1 cellular context compared by ENCODE assay signal in the genomic region with DNA sequence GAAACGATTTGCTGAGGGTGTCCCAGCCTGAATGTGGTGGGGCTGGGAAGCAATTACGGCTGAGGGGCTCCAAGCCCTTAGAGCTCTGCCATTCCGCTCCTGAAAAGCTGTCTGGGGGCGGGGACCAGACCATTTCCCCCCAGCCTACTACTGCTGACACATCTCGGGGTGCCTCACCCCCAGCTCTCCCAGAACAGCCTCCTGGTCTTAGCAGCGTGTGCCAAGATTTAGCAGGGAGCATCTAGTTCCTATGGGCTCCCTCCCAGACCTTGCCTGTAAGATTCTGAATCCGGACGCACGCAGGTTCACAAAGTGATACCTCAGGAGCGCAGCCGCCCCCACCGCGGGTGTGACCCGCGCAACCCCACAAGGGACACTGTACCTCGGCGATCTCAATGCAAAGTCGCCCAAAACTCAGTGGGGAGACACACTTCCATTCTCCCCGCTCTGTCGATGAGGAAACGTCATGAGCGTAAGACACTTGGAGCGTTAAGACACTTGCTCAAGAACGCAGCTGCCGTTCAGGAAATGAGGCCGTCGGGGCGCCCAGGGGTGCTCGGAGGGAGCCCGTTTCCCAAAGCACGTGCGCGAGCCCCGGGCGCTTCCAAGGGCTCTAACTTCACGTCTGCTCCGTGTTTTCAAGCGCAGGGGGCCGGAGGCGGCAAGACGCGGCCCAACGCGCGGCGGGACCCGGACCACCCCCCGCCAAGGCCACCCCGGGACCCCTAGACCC.
TF ChIP-seq lines count a peak whose summit lies in the region.

No MANE protein-coding gene starts in this region.

TF ChIP-seq in K562, 482 proteins besides CTCF, POLR2A, EP300 and RAD21:
- 0 out of 2 replicates have a peak, but pooled peaks have one; percentile 20 for TF ChIP-seq SMARCE1 (IDR thresholded peaks at IDR 0.05)
- TF ChIP-seq ZNF232 (CRISPR knock-in tag; IDR thresholded peaks at IDR 0.05), result 0 out of 2 replicates have a peak, but pooled peaks have one; percentile 17
- TF ChIP-seq FIP1L1 (IDR thresholded peaks at IDR 0.05; ENCODE audit: low read depth, low read length, poor library complexity, severe bottlenecking), result peak; percentile 19
- TF ChIP-seq HNRNPLL (IDR thresholded peaks at IDR 0.05; ENCODE audit: low read depth, low read length, poor library complexity, severe bottlenecking), result peak; percentile 81
- peak; percentile 85; the same call in 1 of the 2 replicates for TF ChIP-seq NCOA6 (IDR thresholded peaks at IDR 0.05)
- TF ChIP-seq MYC (IDR thresholded peaks at IDR 0.05; ENCODE audit: low read depth, low read length), result peak; percentile 51
- TF ChIP-seq MYC (CRISPR knock-in tag; IDR thresholded peaks at IDR 0.05; ENCODE audit: borderline replicate concordance, low read depth), result peak; percentile 60; the same call in 1 of the 2 replicates
- TF ChIP-seq, protein P1, sequence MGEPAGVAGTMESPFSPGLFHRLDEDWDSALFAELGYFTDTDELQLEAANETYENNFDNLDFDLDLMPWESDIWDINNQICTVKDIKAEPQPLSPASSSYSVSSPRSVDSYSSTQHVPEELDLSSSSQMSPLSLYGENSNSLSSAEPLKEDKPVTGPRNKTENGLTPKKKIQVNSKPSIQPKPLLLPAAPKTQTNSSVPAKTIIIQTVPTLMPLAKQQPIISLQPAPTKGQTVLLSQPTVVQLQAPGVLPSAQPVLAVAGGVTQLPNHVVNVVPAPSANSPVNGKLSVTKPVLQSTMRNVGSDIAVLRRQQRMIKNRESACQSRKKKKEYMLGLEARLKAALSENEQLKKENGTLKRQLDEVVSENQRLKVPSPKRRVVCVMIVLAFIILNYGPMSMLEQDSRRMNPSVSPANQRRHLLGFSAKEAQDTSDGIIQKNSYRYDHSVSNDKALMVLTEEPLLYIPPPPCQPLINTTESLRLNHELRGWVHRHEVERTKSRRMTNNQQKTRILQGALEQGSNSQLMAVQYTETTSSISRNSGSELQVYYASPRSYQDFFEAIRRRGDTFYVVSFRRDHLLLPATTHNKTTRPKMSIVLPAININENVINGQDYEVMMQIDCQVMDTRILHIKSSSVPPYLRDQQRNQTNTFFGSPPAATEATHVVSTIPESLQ (CRISPR knock-in tag; IDR thresholded peaks at IDR 0.05), result peak; percentile 50; the same call in 1 of the 2 replicates
- no peak for TF ChIP-seq TGIF2 (CRISPR knock-in tag; IDR thresholded peaks at IDR 0.05)
- TF ChIP-seq, protein P2, sequence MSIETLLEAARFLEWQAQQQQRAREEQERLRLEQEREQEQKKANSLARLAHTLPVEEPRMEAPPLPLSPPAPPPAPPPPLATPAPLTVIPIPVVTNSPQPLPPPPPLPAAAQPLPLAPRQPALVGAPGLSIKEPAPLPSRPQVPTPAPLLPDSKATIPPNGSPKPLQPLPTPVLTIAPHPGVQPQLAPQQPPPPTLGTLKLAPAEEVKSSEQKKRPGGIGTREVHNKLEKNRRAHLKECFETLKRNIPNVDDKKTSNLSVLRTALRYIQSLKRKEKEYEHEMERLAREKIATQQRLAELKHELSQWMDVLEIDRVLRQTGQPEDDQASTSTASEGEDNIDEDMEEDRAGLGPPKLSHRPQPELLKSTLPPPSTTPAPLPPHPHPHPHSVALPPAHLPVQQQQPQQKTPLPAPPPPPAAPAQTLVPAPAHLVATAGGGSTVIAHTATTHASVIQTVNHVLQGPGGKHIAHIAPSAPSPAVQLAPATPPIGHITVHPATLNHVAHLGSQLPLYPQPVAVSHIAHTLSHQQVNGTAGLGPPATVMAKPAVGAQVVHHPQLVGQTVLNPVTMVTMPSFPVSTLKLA (conservative IDR thresholded peaks at IDR 0.05), result peak in 1 of 2 experiments; percentile 71; a peak in 2 of 4 replicates
- TF ChIP-seq, protein P3, sequence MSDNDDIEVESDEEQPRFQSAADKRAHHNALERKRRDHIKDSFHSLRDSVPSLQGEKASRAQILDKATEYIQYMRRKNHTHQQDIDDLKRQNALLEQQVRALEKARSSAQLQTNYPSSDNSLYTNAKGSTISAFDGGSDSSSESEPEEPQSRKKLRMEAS (CRISPR knock-in tag; IDR thresholded peaks at IDR 0.05), result peak; percentile 81
- TF ChIP-seq, protein P4, sequence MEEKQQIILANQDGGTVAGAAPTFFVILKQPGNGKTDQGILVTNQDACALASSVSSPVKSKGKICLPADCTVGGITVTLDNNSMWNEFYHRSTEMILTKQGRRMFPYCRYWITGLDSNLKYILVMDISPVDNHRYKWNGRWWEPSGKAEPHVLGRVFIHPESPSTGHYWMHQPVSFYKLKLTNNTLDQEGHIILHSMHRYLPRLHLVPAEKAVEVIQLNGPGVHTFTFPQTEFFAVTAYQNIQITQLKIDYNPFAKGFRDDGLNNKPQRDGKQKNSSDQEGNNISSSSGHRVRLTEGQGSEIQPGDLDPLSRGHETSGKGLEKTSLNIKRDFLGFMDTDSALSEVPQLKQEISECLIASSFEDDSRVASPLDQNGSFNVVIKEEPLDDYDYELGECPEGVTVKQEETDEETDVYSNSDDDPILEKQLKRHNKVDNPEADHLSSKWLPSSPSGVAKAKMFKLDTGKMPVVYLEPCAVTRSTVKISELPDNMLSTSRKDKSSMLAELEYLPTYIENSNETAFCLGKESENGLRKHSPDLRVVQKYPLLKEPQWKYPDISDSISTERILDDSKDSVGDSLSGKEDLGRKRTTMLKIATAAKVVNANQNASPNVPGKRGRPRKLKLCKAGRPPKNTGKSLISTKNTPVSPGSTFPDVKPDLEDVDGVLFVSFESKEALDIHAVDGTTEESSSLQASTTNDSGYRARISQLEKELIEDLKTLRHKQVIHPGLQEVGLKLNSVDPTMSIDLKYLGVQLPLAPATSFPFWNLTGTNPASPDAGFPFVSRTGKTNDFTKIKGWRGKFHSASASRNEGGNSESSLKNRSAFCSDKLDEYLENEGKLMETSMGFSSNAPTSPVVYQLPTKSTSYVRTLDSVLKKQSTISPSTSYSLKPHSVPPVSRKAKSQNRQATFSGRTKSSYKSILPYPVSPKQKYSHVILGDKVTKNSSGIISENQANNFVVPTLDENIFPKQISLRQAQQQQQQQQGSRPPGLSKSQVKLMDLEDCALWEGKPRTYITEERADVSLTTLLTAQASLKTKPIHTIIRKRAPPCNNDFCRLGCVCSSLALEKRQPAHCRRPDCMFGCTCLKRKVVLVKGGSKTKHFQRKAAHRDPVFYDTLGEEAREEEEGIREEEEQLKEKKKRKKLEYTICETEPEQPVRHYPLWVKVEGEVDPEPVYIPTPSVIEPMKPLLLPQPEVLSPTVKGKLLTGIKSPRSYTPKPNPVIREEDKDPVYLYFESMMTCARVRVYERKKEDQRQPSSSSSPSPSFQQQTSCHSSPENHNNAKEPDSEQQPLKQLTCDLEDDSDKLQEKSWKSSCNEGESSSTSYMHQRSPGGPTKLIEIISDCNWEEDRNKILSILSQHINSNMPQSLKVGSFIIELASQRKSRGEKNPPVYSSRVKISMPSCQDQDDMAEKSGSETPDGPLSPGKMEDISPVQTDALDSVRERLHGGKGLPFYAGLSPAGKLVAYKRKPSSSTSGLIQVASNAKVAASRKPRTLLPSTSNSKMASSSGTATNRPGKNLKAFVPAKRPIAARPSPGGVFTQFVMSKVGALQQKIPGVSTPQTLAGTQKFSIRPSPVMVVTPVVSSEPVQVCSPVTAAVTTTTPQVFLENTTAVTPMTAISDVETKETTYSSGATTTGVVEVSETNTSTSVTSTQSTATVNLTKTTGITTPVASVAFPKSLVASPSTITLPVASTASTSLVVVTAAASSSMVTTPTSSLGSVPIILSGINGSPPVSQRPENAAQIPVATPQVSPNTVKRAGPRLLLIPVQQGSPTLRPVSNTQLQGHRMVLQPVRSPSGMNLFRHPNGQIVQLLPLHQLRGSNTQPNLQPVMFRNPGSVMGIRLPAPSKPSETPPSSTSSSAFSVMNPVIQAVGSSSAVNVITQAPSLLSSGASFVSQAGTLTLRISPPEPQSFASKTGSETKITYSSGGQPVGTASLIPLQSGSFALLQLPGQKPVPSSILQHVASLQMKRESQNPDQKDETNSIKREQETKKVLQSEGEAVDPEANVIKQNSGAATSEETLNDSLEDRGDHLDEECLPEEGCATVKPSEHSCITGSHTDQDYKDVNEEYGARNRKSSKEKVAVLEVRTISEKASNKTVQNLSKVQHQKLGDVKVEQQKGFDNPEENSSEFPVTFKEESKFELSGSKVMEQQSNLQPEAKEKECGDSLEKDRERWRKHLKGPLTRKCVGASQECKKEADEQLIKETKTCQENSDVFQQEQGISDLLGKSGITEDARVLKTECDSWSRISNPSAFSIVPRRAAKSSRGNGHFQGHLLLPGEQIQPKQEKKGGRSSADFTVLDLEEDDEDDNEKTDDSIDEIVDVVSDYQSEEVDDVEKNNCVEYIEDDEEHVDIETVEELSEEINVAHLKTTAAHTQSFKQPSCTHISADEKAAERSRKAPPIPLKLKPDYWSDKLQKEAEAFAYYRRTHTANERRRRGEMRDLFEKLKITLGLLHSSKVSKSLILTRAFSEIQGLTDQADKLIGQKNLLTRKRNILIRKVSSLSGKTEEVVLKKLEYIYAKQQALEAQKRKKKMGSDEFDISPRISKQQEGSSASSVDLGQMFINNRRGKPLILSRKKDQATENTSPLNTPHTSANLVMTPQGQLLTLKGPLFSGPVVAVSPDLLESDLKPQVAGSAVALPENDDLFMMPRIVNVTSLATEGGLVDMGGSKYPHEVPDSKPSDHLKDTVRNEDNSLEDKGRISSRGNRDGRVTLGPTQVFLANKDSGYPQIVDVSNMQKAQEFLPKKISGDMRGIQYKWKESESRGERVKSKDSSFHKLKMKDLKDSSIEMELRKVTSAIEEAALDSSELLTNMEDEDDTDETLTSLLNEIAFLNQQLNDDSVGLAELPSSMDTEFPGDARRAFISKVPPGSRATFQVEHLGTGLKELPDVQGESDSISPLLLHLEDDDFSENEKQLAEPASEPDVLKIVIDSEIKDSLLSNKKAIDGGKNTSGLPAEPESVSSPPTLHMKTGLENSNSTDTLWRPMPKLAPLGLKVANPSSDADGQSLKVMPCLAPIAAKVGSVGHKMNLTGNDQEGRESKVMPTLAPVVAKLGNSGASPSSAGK (IDR thresholded peaks at IDR 0.05), result peak; percentile 74
- TF ChIP-seq NFIC (IDR thresholded peaks at IDR 0.05), result peak; percentile 39; the same call in 1 of the 2 replicates
- TF ChIP-seq BHLHE40 (IDR thresholded peaks at IDR 0.05; ENCODE audit: low read length), result peak; percentile 74
- TF ChIP-seq MTF1 (CRISPR knock-in tag; IDR thresholded peaks at IDR 0.05; ENCODE audit: borderline replicate concordance), result no peak
- no peak for TF ChIP-seq NFATC3 (IDR thresholded peaks at IDR 0.05)
- TF ChIP-seq CSDE1 (IDR thresholded peaks at IDR 0.05), result no peak
- 0 out of 4 replicates have a peak, but pooled peaks of 1 of the 2 experiments have one; percentile 57 for TF ChIP-seq SIN3A (IDR thresholded peaks at IDR 0.05; ENCODE audit: borderline replicate concordance in 2 of 2, control insufficient read depth in 1 of 2, low read depth in 2 of 2, low read length in 2 of 2)
- peak; percentile 82; the same call in 1 of the 2 replicates for TF ChIP-seq L3MBTL2 (IDR thresholded peaks at IDR 0.05)
- peak; percentile 64 for TF ChIP-seq KAT7 (CRISPR knock-in tag; IDR thresholded peaks at IDR 0.05; ENCODE audit: borderline replicate concordance)
- TF ChIP-seq HDAC1 (IDR thresholded peaks at IDR 0.05), result 0 out of 4 replicates have a peak, but pooled peaks of 1 of the 2 experiments have one; percentile 29
- TF ChIP-seq, protein P5, sequence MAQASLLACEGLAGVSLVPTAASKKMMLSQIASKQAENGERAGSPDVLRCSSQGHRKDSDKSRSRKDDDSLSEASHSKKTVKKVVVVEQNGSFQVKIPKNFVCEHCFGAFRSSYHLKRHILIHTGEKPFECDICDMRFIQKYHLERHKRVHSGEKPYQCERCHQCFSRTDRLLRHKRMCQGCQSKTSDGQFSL (CRISPR knock-in tag; IDR thresholded peaks at IDR 0.05), result no peak
- TF ChIP-seq, protein P5 (tag; IDR thresholded peaks at IDR 0.05), result 0 out of 4 replicates have a peak, but pooled peaks of 1 of the 2 experiments have one; percentile 20
- no peak for TF ChIP-seq KDM2B (CRISPR knock-in tag; IDR thresholded peaks at IDR 0.05)
- no peak for TF ChIP-seq ZNF282 (CRISPR knock-in tag; IDR thresholded peaks at IDR 0.05)
- TF ChIP-seq RNF2 (IDR thresholded peaks at IDR 0.05), result no peak
- TF ChIP-seq, protein P6, sequence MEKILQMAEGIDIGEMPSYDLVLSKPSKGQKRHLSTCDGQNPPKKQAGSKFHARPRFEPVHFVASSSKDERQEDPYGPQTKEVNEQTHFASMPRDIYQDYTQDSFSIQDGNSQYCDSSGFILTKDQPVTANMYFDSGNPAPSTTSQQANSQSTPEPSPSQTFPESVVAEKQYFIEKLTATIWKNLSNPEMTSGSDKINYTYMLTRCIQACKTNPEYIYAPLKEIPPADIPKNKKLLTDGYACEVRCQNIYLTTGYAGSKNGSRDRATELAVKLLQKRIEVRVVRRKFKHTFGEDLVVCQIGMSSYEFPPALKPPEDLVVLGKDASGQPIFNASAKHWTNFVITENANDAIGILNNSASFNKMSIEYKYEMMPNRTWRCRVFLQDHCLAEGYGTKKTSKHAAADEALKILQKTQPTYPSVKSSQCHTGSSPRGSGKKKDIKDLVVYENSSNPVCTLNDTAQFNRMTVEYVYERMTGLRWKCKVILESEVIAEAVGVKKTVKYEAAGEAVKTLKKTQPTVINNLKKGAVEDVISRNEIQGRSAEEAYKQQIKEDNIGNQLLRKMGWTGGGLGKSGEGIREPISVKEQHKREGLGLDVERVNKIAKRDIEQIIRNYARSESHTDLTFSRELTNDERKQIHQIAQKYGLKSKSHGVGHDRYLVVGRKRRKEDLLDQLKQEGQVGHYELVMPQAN (IDR thresholded peaks at IDR 0.05; ENCODE audit: borderline replicate concordance), result 0 out of 2 replicates have a peak, but pooled peaks have one; percentile 34
- TF ChIP-seq TCFL5 (CRISPR knock-in tag; conservative IDR thresholded peaks at IDR 0.05), result no peak
- TF ChIP-seq, protein P7, sequence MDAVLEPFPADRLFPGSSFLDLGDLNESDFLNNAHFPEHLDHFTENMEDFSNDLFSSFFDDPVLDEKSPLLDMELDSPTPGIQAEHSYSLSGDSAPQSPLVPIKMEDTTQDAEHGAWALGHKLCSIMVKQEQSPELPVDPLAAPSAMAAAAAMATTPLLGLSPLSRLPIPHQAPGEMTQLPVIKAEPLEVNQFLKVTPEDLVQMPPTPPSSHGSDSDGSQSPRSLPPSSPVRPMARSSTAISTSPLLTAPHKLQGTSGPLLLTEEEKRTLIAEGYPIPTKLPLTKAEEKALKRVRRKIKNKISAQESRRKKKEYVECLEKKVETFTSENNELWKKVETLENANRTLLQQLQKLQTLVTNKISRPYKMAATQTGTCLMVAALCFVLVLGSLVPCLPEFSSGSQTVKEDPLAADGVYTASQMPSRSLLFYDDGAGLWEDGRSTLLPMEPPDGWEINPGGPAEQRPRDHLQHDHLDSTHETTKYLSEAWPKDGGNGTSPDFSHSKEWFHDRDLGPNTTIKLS (IDR thresholded peaks at IDR 0.05; ENCODE audit: borderline replicate concordance, low read depth), result 0 out of 2 replicates have a peak, but pooled peaks have one; percentile 13
